Comparison of ENCODE assay signal across 1 cellular context in the genomic region with DNA sequence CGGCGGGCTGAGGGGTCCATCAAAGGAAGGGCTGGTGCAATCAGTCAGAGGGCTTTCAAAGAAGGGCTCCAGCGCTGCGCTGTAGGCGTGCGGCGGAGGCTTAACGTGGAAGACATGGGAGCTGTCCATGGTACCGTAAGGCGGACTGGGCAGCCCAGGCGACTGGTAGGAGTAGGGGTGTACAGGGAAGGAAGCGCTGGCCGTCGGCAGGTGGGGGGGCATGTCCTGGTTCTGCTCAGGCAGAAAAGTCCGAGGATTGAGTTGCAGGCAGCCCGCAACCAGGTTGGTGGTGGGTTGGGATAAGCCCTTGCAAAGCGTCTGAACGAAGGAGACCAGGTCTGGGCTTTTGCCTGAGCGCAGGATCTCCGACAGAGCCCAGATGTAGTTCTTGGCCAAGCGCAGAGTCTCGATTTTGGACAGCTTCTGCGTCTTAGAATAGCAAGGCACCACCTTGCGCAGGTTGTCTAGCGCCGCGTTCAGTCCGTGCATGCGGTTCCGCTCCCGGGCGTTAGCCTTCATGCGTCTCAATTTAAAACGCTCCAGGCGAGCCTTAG.
TF ChIP-seq lines count a peak whose summit lies in the region.

No MANE protein-coding gene starts in this region.

TF ChIP-seq in HepG2, 621 proteins besides CTCF, POLR2A, EP300 and RAD21 (continued from another document and continues in another):
- TF ChIP-seq, protein P1, sequence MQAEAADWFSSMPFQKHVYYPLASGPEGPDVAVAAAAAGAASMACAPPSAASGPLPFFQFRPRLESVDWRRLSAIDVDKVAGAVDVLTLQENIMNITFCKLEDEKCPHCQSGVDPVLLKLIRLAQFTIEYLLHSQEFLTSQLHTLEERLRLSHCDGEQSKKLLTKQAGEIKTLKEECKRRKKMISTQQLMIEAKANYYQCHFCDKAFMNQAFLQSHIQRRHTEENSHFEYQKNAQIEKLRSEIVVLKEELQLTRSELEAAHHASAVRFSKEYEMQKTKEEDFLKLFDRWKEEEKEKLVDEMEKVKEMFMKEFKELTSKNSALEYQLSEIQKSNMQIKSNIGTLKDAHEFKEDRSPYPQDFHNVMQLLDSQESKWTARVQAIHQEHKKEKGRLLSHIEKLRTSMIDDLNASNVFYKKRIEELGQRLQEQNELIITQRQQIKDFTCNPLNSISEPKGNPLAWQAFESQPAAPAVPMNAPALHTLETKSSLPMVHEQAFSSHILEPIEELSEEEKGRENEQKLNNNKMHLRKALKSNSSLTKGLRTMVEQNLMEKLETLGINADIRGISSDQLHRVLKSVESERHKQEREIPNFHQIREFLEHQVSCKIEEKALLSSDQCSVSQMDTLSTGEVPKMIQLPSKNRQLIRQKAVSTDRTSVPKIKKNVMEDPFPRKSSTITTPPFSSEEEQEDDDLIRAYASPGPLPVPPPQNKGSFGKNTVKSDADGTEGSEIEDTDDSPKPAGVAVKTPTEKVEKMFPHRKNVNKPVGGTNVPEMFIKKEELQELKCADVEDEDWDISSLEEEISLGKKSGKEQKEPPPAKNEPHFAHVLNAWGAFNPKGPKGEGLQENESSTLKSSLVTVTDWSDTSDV (CRISPR knock-in tag; IDR thresholded peaks at IDR 0.05), result 0 out of 2 replicates have a peak, but pooled peaks have one; percentile 73
- no peak for TF ChIP-seq ZFP62 (CRISPR knock-in tag; IDR thresholded peaks at IDR 0.05)
- peak; percentile 81; the same call in 1 of the 2 replicates for TF ChIP-seq ZNF253 (CRISPR knock-in tag; IDR thresholded peaks at IDR 0.05; ENCODE audit: borderline replicate concordance)
- TF ChIP-seq MTA3 (CRISPR knock-in tag; IDR thresholded peaks at IDR 0.05), result peak; percentile 91
- peak; percentile 98 for TF ChIP-seq ZFP37 (CRISPR knock-in tag; IDR thresholded peaks at IDR 0.05; ENCODE audit: borderline replicate concordance)
- TF ChIP-seq SIX4 (CRISPR knock-in tag; IDR thresholded peaks at IDR 0.05), result peak; percentile 82
- TF ChIP-seq, protein P2, sequence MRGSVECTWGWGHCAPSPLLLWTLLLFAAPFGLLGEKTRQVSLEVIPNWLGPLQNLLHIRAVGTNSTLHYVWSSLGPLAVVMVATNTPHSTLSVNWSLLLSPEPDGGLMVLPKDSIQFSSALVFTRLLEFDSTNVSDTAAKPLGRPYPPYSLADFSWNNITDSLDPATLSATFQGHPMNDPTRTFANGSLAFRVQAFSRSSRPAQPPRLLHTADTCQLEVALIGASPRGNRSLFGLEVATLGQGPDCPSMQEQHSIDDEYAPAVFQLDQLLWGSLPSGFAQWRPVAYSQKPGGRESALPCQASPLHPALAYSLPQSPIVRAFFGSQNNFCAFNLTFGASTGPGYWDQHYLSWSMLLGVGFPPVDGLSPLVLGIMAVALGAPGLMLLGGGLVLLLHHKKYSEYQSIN (CRISPR knock-in tag; IDR thresholded peaks at IDR 0.05; ENCODE audit: borderline replicate concordance), result peak; percentile 59; the same call in 1 of the 2 replicates
- peak; percentile 66; the same call in 1 of the 2 replicates for TF ChIP-seq ONECUT2 (CRISPR knock-in tag; IDR thresholded peaks at IDR 0.05)
- 0 out of 2 replicates have a peak, but pooled peaks have one; percentile 30 for TF ChIP-seq ZNF484 (CRISPR knock-in tag; IDR thresholded peaks at IDR 0.05; ENCODE audit: borderline replicate concordance, low read depth)
- peak; percentile 94 for TF ChIP-seq MAF1 (CRISPR knock-in tag; IDR thresholded peaks at IDR 0.05; ENCODE audit: borderline replicate concordance)
- TF ChIP-seq FOXA3 (CRISPR knock-in tag; IDR thresholded peaks at IDR 0.05), result peak; percentile 37; the same call in 1 of the 2 replicates
- no peak for TF ChIP-seq KDM5A (IDR thresholded peaks at IDR 0.05; ENCODE audit: borderline replicate concordance, low read length)
- no peak for TF ChIP-seq ZNF775 (CRISPR knock-in tag; IDR thresholded peaks at IDR 0.05; ENCODE audit: borderline replicate concordance)
- peak; percentile 94; the same call in 1 of the 2 replicates for TF ChIP-seq ZFP90 (CRISPR knock-in tag; IDR thresholded peaks at IDR 0.05; ENCODE audit: borderline replicate concordance)
- TF ChIP-seq DR1 (CRISPR knock-in tag; IDR thresholded peaks at IDR 0.05), result no peak
- TF ChIP-seq RBAK (CRISPR knock-in tag; IDR thresholded peaks at IDR 0.05), result no peak
- TF ChIP-seq FOXK1 (CRISPR knock-in tag; IDR thresholded peaks at IDR 0.05; ENCODE audit: borderline replicate concordance, low read depth), result peak; percentile 42; the same call in 1 of the 2 replicates
- no peak for TF ChIP-seq KLF9 (CRISPR knock-in tag; IDR thresholded peaks at IDR 0.05; ENCODE audit: low read depth)
- TF ChIP-seq MTF2 (CRISPR knock-in tag; IDR thresholded peaks at IDR 0.05; ENCODE audit: borderline replicate concordance), result no peak
- TF ChIP-seq ISL2 (CRISPR knock-in tag; IDR thresholded peaks at IDR 0.05), result peak; percentile 54; the same call in 1 of the 2 replicates
- TF ChIP-seq NFKBIZ (CRISPR knock-in tag; IDR thresholded peaks at IDR 0.05), result peak; percentile 73; the same call in 1 of the 2 replicates
- TF ChIP-seq NCOA2 (CRISPR knock-in tag; IDR thresholded peaks at IDR 0.05), result peak; percentile 72
- TF ChIP-seq, protein P3, sequence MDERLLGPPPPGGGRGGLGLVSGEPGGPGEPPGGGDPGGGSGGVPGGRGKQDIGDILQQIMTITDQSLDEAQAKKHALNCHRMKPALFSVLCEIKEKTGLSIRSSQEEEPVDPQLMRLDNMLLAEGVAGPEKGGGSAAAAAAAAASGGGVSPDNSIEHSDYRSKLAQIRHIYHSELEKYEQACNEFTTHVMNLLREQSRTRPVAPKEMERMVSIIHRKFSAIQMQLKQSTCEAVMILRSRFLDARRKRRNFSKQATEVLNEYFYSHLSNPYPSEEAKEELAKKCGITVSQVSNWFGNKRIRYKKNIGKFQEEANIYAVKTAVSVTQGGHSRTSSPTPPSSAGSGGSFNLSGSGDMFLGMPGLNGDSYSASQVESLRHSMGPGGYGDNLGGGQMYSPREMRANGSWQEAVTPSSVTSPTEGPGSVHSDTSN (CRISPR knock-in tag; IDR thresholded peaks at IDR 0.05), result no peak
- peak; percentile 82; the same call in 1 of the 2 replicates for TF ChIP-seq HMG20B (CRISPR knock-in tag; conservative IDR thresholded peaks at IDR 0.05)
- no peak for TF ChIP-seq AGO2 (optimal IDR thresholded peaks at IDR 0.05; ENCODE audit: low read depth, low read length)
- no peak for TF ChIP-seq GTF3A (CRISPR knock-in tag; conservative IDR thresholded peaks at IDR 0.05)
- no peak for TF ChIP-seq ATF1 (CRISPR knock-in tag; IDR thresholded peaks at IDR 0.05)
- TF ChIP-seq, protein P4, sequence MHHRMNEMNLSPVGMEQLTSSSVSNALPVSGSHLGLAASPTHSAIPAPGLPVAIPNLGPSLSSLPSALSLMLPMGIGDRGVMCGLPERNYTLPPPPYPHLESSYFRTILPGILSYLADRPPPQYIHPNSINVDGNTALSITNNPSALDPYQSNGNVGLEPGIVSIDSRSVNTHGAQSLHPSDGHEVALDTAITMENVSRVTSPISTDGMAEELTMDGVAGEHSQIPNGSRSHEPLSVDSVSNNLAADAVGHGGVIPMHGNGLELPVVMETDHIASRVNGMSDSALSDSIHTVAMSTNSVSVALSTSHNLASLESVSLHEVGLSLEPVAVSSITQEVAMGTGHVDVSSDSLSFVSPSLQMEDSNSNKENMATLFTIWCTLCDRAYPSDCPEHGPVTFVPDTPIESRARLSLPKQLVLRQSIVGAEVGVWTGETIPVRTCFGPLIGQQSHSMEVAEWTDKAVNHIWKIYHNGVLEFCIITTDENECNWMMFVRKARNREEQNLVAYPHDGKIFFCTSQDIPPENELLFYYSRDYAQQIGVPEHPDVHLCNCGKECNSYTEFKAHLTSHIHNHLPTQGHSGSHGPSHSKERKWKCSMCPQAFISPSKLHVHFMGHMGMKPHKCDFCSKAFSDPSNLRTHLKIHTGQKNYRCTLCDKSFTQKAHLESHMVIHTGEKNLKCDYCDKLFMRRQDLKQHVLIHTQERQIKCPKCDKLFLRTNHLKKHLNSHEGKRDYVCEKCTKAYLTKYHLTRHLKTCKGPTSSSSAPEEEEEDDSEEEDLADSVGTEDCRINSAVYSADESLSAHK (CRISPR knock-in tag; IDR thresholded peaks at IDR 0.05; ENCODE audit: borderline replicate concordance), result peak; percentile 86; the same call in 1 of the 2 replicates
- peak; percentile 66; the same call in 1 of the 2 replicates for TF ChIP-seq ZBTB20 (CRISPR knock-in tag; IDR thresholded peaks at IDR 0.05; ENCODE audit: borderline replicate concordance, low read depth)
- TF ChIP-seq ZNF766 (CRISPR knock-in tag; IDR thresholded peaks at IDR 0.05; ENCODE audit: borderline replicate concordance), result peak; percentile 97
- no peak for TF ChIP-seq SNAI1 (CRISPR knock-in tag; IDR thresholded peaks at IDR 0.05; ENCODE audit: borderline replicate concordance)
- 0 out of 2 replicates have a peak, but pooled peaks have one; percentile 56 for TF ChIP-seq ZC3H13 (CRISPR knock-in tag; IDR thresholded peaks at IDR 0.05)
- TF ChIP-seq ETV6 (CRISPR knock-in tag; conservative IDR thresholded peaks at IDR 0.05), result peak; percentile 93
- no peak for TF ChIP-seq ZNF451 (CRISPR knock-in tag; IDR thresholded peaks at IDR 0.05)
- TF ChIP-seq ZNF160 (CRISPR knock-in tag; IDR thresholded peaks at IDR 0.05), result peak; percentile 80
- 0 out of 2 replicates have a peak, but pooled peaks have one; percentile 61 for TF ChIP-seq ZFAT (CRISPR knock-in tag; conservative IDR thresholded peaks at IDR 0.05)
- TF ChIP-seq ZNF83 (CRISPR knock-in tag; IDR thresholded peaks at IDR 0.05; ENCODE audit: borderline replicate concordance), result peak; percentile 91; the same call in 1 of the 2 replicates
- peak; percentile 56; the same call in 1 of the 2 replicates for TF ChIP-seq FOSL1 (CRISPR knock-in tag; IDR thresholded peaks at IDR 0.05; ENCODE audit: borderline replicate concordance)
- peak; percentile 94; the same call in 1 of the 2 replicates for TF ChIP-seq GPN1 (CRISPR knock-in tag; IDR thresholded peaks at IDR 0.05; ENCODE audit: borderline replicate concordance)
- TF ChIP-seq TBP (CRISPR knock-in tag; IDR thresholded peaks at IDR 0.05), result no peak
- TF ChIP-seq, protein P5, sequence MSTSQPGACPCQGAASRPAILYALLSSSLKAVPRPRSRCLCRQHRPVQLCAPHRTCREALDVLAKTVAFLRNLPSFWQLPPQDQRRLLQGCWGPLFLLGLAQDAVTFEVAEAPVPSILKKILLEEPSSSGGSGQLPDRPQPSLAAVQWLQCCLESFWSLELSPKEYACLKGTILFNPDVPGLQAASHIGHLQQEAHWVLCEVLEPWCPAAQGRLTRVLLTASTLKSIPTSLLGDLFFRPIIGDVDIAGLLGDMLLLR (CRISPR knock-in tag; IDR thresholded peaks at IDR 0.05), result 0 out of 2 replicates have a peak, but pooled peaks have one; percentile 51
- peak; percentile 95; the same call in 1 of the 2 replicates for TF ChIP-seq ZFP36L2 (CRISPR knock-in tag; IDR thresholded peaks at IDR 0.05)
- TF ChIP-seq, protein P6, sequence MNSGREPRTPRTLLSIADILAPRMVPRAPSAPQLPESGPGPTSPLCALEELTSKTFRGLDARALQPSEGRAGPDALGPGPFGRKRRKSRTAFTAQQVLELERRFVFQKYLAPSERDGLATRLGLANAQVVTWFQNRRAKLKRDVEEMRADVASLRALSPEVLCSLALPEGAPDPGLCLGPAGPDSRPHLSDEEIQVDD (CRISPR knock-in tag; IDR thresholded peaks at IDR 0.05; ENCODE audit: borderline replicate concordance), result no peak
- TF ChIP-seq CC2D1A (CRISPR knock-in tag; IDR thresholded peaks at IDR 0.05), result no peak
- no peak for TF ChIP-seq ZNF577 (CRISPR knock-in tag; IDR thresholded peaks at IDR 0.05; ENCODE audit: borderline replicate concordance, low read depth)
- TF ChIP-seq, protein P7, sequence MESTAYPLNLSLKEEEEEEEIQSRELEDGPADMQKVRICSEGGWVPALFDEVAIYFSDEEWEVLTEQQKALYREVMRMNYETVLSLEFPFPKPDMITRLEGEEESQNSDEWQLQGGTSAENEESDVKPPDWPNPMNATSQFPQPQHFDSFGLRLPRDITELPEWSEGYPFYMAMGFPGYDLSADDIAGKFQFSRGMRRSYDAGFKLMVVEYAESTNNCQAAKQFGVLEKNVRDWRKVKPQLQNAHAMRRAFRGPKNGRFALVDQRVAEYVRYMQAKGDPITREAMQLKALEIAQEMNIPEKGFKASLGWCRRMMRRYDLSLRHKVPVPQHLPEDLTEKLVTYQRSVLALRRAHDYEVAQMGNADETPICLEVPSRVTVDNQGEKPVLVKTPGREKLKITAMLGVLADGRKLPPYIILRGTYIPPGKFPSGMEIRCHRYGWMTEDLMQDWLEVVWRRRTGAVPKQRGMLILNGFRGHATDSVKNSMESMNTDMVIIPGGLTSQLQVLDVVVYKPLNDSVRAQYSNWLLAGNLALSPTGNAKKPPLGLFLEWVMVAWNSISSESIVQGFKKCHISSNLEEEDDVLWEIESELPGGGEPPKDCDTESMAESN (CRISPR knock-in tag; conservative IDR thresholded peaks at IDR 0.05), result peak; percentile 93
- TF ChIP-seq, protein P8, sequence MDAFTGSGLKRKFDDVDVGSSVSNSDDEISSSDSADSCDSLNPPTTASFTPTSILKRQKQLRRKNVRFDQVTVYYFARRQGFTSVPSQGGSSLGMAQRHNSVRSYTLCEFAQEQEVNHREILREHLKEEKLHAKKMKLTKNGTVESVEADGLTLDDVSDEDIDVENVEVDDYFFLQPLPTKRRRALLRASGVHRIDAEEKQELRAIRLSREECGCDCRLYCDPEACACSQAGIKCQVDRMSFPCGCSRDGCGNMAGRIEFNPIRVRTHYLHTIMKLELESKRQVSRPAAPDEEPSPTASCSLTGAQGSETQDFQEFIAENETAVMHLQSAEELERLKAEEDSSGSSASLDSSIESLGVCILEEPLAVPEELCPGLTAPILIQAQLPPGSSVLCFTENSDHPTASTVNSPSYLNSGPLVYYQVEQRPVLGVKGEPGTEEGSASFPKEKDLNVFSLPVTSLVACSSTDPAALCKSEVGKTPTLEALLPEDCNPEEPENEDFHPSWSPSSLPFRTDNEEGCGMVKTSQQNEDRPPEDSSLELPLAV (CRISPR knock-in tag; conservative IDR thresholded peaks at IDR 0.05; ENCODE audit: low read depth), result no peak
- no peak for TF ChIP-seq JARID2 (CRISPR knock-in tag; IDR thresholded peaks at IDR 0.05; ENCODE audit: insufficient replicate concordance)
- TF ChIP-seq RFXANK (CRISPR knock-in tag; IDR thresholded peaks at IDR 0.05), result no peak
- TF ChIP-seq SRY (CRISPR knock-in tag; IDR thresholded peaks at IDR 0.05), result peak; percentile 98
- TF ChIP-seq MXI1 (IDR thresholded peaks at IDR 0.05; ENCODE audit: borderline replicate concordance, low read depth, low read length), result no peak
- TF ChIP-seq RBFOX2 (IDR thresholded peaks at IDR 0.05; ENCODE audit: low read depth, low read length), result no peak
- TF ChIP-seq, protein P9, sequence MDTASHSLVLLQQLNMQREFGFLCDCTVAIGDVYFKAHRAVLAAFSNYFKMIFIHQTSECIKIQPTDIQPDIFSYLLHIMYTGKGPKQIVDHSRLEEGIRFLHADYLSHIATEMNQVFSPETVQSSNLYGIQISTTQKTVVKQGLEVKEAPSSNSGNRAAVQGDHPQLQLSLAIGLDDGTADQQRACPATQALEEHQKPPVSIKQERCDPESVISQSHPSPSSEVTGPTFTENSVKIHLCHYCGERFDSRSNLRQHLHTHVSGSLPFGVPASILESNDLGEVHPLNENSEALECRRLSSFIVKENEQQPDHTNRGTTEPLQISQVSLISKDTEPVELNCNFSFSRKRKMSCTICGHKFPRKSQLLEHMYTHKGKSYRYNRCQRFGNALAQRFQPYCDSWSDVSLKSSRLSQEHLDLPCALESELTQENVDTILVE (CRISPR knock-in tag; IDR thresholded peaks at IDR 0.05), result peak; percentile 88
- no peak for TF ChIP-seq ESRRA (CRISPR knock-in tag; IDR thresholded peaks at IDR 0.05; ENCODE audit: low read depth)
- TF ChIP-seq MEF2D (CRISPR knock-in tag; IDR thresholded peaks at IDR 0.05), result no peak
- peak; percentile 93 for TF ChIP-seq ZNF589 (CRISPR knock-in tag; conservative IDR thresholded peaks at IDR 0.05)
- no peak for TF ChIP-seq SUZ12 (IDR thresholded peaks at IDR 0.05; ENCODE audit: low read depth, low read length)
- no peak for TF ChIP-seq ZSCAN29 (CRISPR knock-in tag; conservative IDR thresholded peaks at IDR 0.05)
